In the genomic region with DNA sequence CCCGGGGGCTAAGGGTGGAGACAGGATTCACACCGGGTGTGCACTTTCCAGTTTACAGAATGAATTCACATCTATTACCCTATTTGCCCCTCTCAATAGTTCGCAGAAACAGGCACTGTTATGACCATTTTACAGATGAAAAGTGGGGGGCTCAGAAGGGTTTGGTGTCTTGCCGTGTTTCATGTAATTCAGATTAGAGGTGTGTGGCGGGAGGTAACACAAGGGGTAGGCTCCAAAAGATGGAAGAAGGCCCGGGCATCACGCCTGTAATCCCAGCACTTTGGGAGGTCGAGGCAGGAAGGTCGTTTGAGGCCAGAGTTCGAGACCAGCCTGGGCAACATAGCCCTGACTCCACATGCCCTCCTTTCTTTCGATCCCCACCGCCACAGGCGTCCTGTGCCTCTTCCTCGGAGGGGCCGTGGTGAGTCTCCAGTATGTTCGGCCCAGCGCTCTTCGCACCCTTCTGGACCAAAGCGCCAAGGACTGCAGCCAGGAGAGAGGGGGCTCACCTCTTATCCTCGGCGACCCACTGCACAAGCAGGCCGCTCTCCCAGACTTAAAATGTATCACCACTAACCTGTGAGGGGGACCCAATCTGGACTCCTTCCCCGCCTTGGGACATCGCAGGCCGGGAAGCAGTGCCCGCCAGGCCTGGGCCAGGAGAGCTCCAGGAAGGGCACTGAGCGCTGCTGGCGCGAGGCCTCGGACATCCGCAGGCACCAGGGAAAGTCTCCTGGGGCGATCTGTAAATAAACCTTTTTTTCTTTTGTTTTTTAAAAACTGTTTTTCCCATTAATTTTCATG, we compare ENCODE assay signal across 9 cellular contexts. TPM values are rescaled to one million over a fixed set of nuclear protein-coding genes. Genes with fewer than 3 reads are reported as not detected.
DNase-seq lines count a peak whose midpoint lies in the region; ATAC-seq and TF ChIP-seq lines count a peak whose summit lies in the region.
"Had no signal": no experiment of that assay in that cellular context is flagged by ENCODE, and none has a peak within 500 bp of the region (broad histone marks: within the 10 kb centered on the region; RNA-seq: fewer than 3 reads in every experiment).

No MANE protein-coding gene starts in this region.

- ATAC-seq in CD4-positive, alpha-beta T cell (ENCODE audit: poor library complexity): peak; percentile 7
- ATAC-seq in HG02759 (IDR thresholded peaks at IDR 0.05; ENCODE audit: unreplicated experiment): peak; percentile 16

- intact Hi-C loops in CD4-positive, alpha-beta T cell (cut with DNase I, micrococcal nuclease): loop anchor here in 1 of 2 experiments (5.0 kb wide), 1 partner anchor 50 kb away; no protein-coding TSS in a partner anchor

- peak overlapping the region; percentile 5 for H3K4me3 ChIP-seq in brain microvascular endothelial cell (ENCODE audit: low read depth, low read length)

- H3K9me3 Mint-ChIP-seq in CD4-positive, alpha-beta T cell: no peaks in the 10 kb centered on the region
- no peaks in the 10 kb centered on the region for H3K9me3 Mint-ChIP-seq in nephron progenitor cell

- H3K36me3 ChIP-seq in brain microvascular endothelial cell (replicated peaks): no peaks in the 10 kb centered on the region

- CTCF ChIA-PET in CD4-positive, alpha-beta T cell (lab: Charles Lee): interaction anchor here (0.5 to 2.2 kb wide), 31 partner anchors 10 to 916 kb away, joined by 3 to 28 read pairs (median 4); a partner anchor contains a TSS

- in situ Hi-C loops in brain microvascular endothelial cell (cut with HindIII; ENCODE audit: low pct_ligation_motif_present, low sequenced_read_pairs): no loop called here

- H3K9me3 ChIP-seq in CD4-positive, alpha-beta T cell (ENCODE audit: control insufficient read depth, low read length): no peaks in the 10 kb centered on the region

- no peaks in the 10 kb centered on the region for H3K36me3 Mint-ChIP-seq in CD4-positive, alpha-beta T cell (ENCODE audit: low read depth)
- no peaks in the 10 kb centered on the region for H3K36me3 Mint-ChIP-seq in nephron progenitor cell (ENCODE audit: low read depth)

- peaks cover 62% of the 10 kb centered on the region for H3K27me3 ChIP-seq in CD4-positive, alpha-beta T cell (ENCODE audit: control insufficient read depth, insufficient read depth, low read length)
- peaks cover 51% of the 10 kb centered on the region for H3K27me3 ChIP-seq in brain microvascular endothelial cell (replicated peaks)

- H3K27ac Mint-ChIP-seq in CD4-positive, alpha-beta T cell: no peak overlapping the region
- no peak overlapping the region for H3K27ac Mint-ChIP-seq in nephron progenitor cell

- peaks cover 82% of the 10 kb centered on the region for H3K27me3 Mint-ChIP-seq in CD4-positive, alpha-beta T cell
- peaks cover 95% of the 10 kb centered on the region for H3K27me3 Mint-ChIP-seq in nephron progenitor cell (ENCODE audit: low read depth, poor library complexity)

- TF ChIP-seq CTCF in CD4-positive, alpha-beta T cell (IDR thresholded peaks at IDR 0.05): no peak
- no peak for TF ChIP-seq CTCF in brain microvascular endothelial cell (IDR thresholded peaks at IDR 0.05; ENCODE audit: low read depth, low read length, missing control alignments)
- TF ChIP-seq CTCF in nephron progenitor cell (IDR thresholded peaks at IDR 0.05): no peak

- no peak for DNase-seq in CD4-positive, alpha-beta T cell
- DNase-seq in brain microvascular endothelial cell (no peak), nephron progenitor cell (no peak), NCI-H510A (lab: John Stamatoyannopoulos, UW) (no peak), NCI-H774 (lab: John Stamatoyannopoulos, UW) (no peak), NCI-H2227 (lab: John Stamatoyannopoulos, UW; ENCODE audit: unreplicated experiment) (no peak), D341Med (ENCODE audit: low spot score) (no peak)

- peaks cover 48% of the 10 kb centered on the region for H3K4me1 Mint-ChIP-seq in CD4-positive, alpha-beta T cell (ENCODE audit: low read depth)
- H3K4me1 Mint-ChIP-seq in nephron progenitor cell: peaks cover 31% of the 10 kb centered on the region

- POLR2A ChIA-PET in CD4-positive, alpha-beta T cell (lab: Charles Lee): interaction anchor here (0.7 to 1.6 kb wide), 6 partner anchors 9 to 283 kb away, joined by 3 to 10 read pairs (median 4); no protein-coding TSS in a partner anchor

- no peak overlapping the region for H3K27ac ChIP-seq in CD4-positive, alpha-beta T cell (ENCODE audit: low read depth, low read length)
- no peak overlapping the region for H3K27ac ChIP-seq in brain microvascular endothelial cell
- H3K27ac ChIP-seq: HL-60 had no signal

- H3K4me3 Mint-ChIP-seq in CD4-positive, alpha-beta T cell: peak overlapping the region; percentile 88
- peak overlapping the region; percentile 72 for H3K4me3 Mint-ChIP-seq in nephron progenitor cell

RNA-seq across cellular contexts. Expression of a gene that starts 3.4 kb away (rescaled TPM):
- total RNA-seq in CD4-positive, alpha-beta T cell: not detected

RNA-seq across cellular contexts. Expression of a gene that starts 3.6 kb away (rescaled TPM):
- under 1 TPM; 0.05 to 0.08 TPM for total RNA-seq in CD4-positive, alpha-beta T cell

RNA-seq across cellular contexts. Expression of a gene that starts 12.2 kb away (rescaled TPM):
- 1 to 10 TPM in 1 of 2 experiments, under 1 TPM in 1; 0.44 to 1.0 TPM for total RNA-seq in CD4-positive, alpha-beta T cell

RNA-seq across cellular contexts. Expression of a gene that starts 12.3 kb away (rescaled TPM):
- under 1 TPM; 0.17 to 0.25 TPM for total RNA-seq in CD4-positive, alpha-beta T cell
